In the genomic region with DNA sequence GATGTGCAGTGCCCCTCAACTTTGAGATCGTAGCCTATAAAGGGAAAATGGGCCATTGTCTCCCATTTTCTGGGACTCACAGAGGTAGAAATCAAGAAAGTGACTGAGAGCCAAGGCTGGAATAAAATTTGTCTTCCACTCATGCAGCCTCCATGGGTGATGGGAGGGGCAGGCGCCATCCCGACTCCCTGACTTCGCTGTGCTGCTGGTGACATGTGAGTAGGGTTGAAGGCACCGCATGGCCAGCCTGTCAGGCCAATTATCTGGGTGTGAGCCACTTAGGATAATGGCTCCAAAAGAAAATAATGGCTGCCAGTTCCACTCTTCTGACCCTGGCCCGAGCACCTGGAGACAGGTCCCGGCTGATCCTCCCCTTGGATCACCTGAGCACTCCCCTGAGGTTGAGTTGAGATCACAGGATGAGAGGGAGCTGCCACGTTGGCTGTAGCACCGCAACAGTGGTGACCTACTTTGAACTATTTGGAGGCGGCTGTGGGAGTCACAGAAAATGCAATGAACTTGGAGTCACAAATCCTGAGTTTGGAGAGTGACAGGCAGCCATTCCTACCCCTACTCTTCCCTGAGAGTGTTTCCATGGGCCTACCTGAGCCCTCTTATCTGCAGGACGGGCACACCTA, we compare ENCODE assay signal across 20 cellular contexts. TPM values are rescaled to one million over a fixed set of nuclear protein-coding genes. Genes with fewer than 3 reads are reported as not detected.
A peak's percentile ranks its signal among the peaks of the same experiment; 100 is the strongest.
DNase-seq lines count a peak whose midpoint lies in the region; ATAC-seq and TF ChIP-seq lines count a peak whose summit lies in the region.
"Had no signal": no experiment of that assay in that cellular context is flagged by ENCODE, and none has a peak within 500 bp of the region (broad histone marks: within the 10 kb centered on the region; RNA-seq: fewer than 3 reads in every experiment).

No MANE protein-coding gene starts in this region.

- no peaks in the 10 kb centered on the region for H3K9me3 ChIP-seq in A673 (ENCODE audit: low read depth, low read length, poor library complexity, severe bottlenecking)
- H3K9me3 ChIP-seq in endodermal cell (ENCODE audit: control insufficient read depth, low read length), result no peaks in the 10 kb centered on the region
- H3K9me3 ChIP-seq in neural progenitor cell (ENCODE audit: low read depth), result no peaks in the 10 kb centered on the region
- H3K9me3 ChIP-seq: breast epithelium, upper lobe of left lung had no signal

- H3K4me2 ChIP-seq in neural progenitor cell, result no peak overlapping the region

- H3K9me3 Mint-ChIP-seq in endodermal cell, result no peaks in the 10 kb centered on the region
- H3K9me3 Mint-ChIP-seq in nephron, result no peaks in the 10 kb centered on the region
- no peaks in the 10 kb centered on the region for H3K9me3 Mint-ChIP-seq in activated T-helper 1 cell treated with anti-CD3 and anti-CD28 coated beads, Interleukin-12 subunit alpha, Interleukin-12 subunit beta, Interleukin-2, Interleukin-4 antibody, amounts not matched to agents 30 ng/mL and 10 ng/mL and 1 ng/mL, durations not matched to agents 14 hours and 24 hours and 36 hours
- H3K9me3 Mint-ChIP-seq in neural progenitor cell, result peaks cover 4% of the 10 kb centered on the region
- H3K9me3 Mint-ChIP-seq: activated naive CD8-positive, alpha-beta T cell treated with anti-CD3 and anti-CD28 coated beads, Interleukin-2, amount 50 U/mL, for 24 hours; activated T-helper 2 cell treated with anti-CD3 and anti-CD28 coated beads, Interferon-gamma antibody, Interleukin-2, Interleukin-4, amounts not matched to agents 10 μg/mL and 5 μg/mL and 100 μg/mL, durations not matched to agents 14 hours and 24 hours and 36 hours; natural killer cell treated with Interleukin-12 subunit alpha and Interleukin-12 subunit beta and Interleukin-15 and Interleukin-18, amount 100 ng/mL, for 72 hours had no signal

- no peaks in the 10 kb centered on the region for H3K79me2 ChIP-seq in neural progenitor cell (ENCODE audit: low read depth)

- no peak for ATAC-seq in GM21717 (IDR thresholded peaks at IDR 0.05; ENCODE audit: unreplicated experiment)
- ATAC-seq: activated naive CD8-positive, alpha-beta T cell treated with anti-CD3 and anti-CD28 coated beads, Interleukin-2, amount 50 U/mL, for 24 hours; natural killer cell treated with Interleukin-12 subunit alpha and Interleukin-12 subunit beta and Interleukin-15 and Interleukin-18, amount 100 ng/mL, for 72 hours had no signal

- no peak overlapping the region for H2AFZ ChIP-seq in neural progenitor cell (replicated peaks)

- intact Hi-C loops in A673 (cut with micrococcal nuclease; ENCODE audit: unreplicated experiment), result loop anchor here (5.0 kb wide), 1 partner anchor 131 kb away; the partner anchor contains the start of gene COG2
- intact Hi-C loops in activated T-helper 1 cell treated with anti-CD3 and anti-CD28 coated beads, Interleukin-12 subunit alpha, Interleukin-12 subunit beta, Interleukin-2, Interleukin-4 antibody, amounts not matched to agents 30 ng/mL and 10 ng/mL and 1 ng/mL, durations not matched to agents 14 hours and 24 hours and 36 hours (cut with micrococcal nuclease), result no loop called here

- no peaks in the 10 kb centered on the region for H4K20me1 ChIP-seq in neural progenitor cell (ENCODE audit: low read depth)

- H3K27ac Mint-ChIP-seq in endodermal cell, result no peak overlapping the region
- peak overlapping the region in 2 of 3 experiments; percentile 14 to 44 for H3K27ac Mint-ChIP-seq in nephron
- H3K27ac Mint-ChIP-seq in activated T-helper 1 cell treated with anti-CD3 and anti-CD28 coated beads, Interleukin-12 subunit alpha, Interleukin-12 subunit beta, Interleukin-2, Interleukin-4 antibody, amounts not matched to agents 30 ng/mL and 10 ng/mL and 1 ng/mL, durations not matched to agents 14 hours and 24 hours and 36 hours, result no peak overlapping the region
- H3K27ac Mint-ChIP-seq in neural progenitor cell, result no peak overlapping the region
- H3K27ac Mint-ChIP-seq: activated naive CD8-positive, alpha-beta T cell treated with anti-CD3 and anti-CD28 coated beads, Interleukin-2, amount 50 U/mL, for 24 hours; activated T-helper 2 cell treated with anti-CD3 and anti-CD28 coated beads, Interferon-gamma antibody, Interleukin-2, Interleukin-4, amounts not matched to agents 10 μg/mL and 5 μg/mL and 100 μg/mL, durations not matched to agents 14 hours and 24 hours and 36 hours; CD4-positive, alpha-beta memory T cell; memory B cell; natural killer cell treated with Interleukin-12 subunit alpha and Interleukin-12 subunit beta and Interleukin-15 and Interleukin-18, amount 100 ng/mL, for 72 hours had no signal

- TF ChIP-seq CTCF in A673 (conservative IDR thresholded peaks at IDR 0.05; ENCODE audit: low read depth, low read length) (0 out of 2 replicates have a peak, but pooled peaks have one; percentile 4), endodermal cell (conservative IDR thresholded peaks at IDR 0.05) (peak; percentile 10), nephron (IDR thresholded peaks at IDR 0.05; ENCODE audit: unreplicated experiment in 3 of 3) (no peak), neural progenitor cell (IDR thresholded peaks at IDR 0.05) (no peak)

- H3K27ac ChIP-seq in A673 (ENCODE audit: low read depth, low read length, poor library complexity, severe bottlenecking), result no peak overlapping the region
- H3K27ac ChIP-seq in endodermal cell (ENCODE audit: low read depth, low read length), result no peak overlapping the region
- no peak overlapping the region for H3K27ac ChIP-seq in neural progenitor cell
- H3K27ac ChIP-seq: breast epithelium had no signal

- no peak for DNase-seq in A673 (ENCODE audit: low spot score)
- peak; percentile 63 for DNase-seq in NCI-H748 (lab: John Stamatoyannopoulos, UW; ENCODE audit: unreplicated experiment)
- DNase-seq in endodermal cell, result no peak
- DNase-seq in activated T-helper 1 cell treated with anti-CD3 and anti-CD28 coated beads, Interleukin-12 subunit alpha, Interleukin-12 subunit beta, Interleukin-2, Interleukin-4 antibody, amounts not matched to agents 30 ng/mL and 10 ng/mL and 1 ng/mL, durations not matched to agents 14 hours and 24 hours and 36 hours (ENCODE audit: low spot score), result no peak
- DNase-seq in dedifferentiated amniotic fluid mesenchymal stem cell (ENCODE audit: extremely low spot score), result no peak
- no peak for DNase-seq in neural progenitor cell (ENCODE audit: low spot score)
- DNase-seq: activated CD4-positive, CD25-positive, alpha-beta regulatory T cell treated with anti-CD3 and anti-CD28 coated beads, Interleukin-2, amount 50 U/mL, for 72 hours; activated naive CD8-positive, alpha-beta T cell treated with anti-CD3 and anti-CD28 coated beads, Interleukin-2, amount 50 U/mL, for 24 hours; CD4-positive, alpha-beta memory T cell; DND-41; stimulated activated naive CD4-positive, alpha-beta T cell; upper lobe of left lung had no signal

- BruUV-seq in A673 (replicated peaks; lab: Mats Ljungman, UMichigan), result no TSS peak

- H3K4me1 ChIP-seq in A673 (ENCODE audit: insufficient read depth, low read length, poor library complexity, severe bottlenecking), result no peaks in the 10 kb centered on the region
- no peaks in the 10 kb centered on the region for H3K4me1 ChIP-seq in endodermal cell (ENCODE audit: control insufficient read depth, insufficient read depth, low read length)
- no peaks in the 10 kb centered on the region for H3K4me1 ChIP-seq in neural progenitor cell
- H3K4me1 ChIP-seq: breast epithelium had no signal

- H3K27me3 ChIP-seq in A673 (replicated peaks; ENCODE audit: insufficient read depth, low read depth, low read length, poor library complexity) (peaks cover 9% of the 10 kb centered on the region), endodermal cell (ENCODE audit: control insufficient read depth, insufficient read depth, low read length, poor library complexity, severe bottlenecking) (no peaks in the 10 kb centered on the region), neural progenitor cell (no peaks in the 10 kb centered on the region)
- H3K27me3 ChIP-seq: breast epithelium, upper lobe of left lung had no signal

- H3K4me3 ChIP-seq in A673 (ENCODE audit: low read depth, low read length, poor library complexity, severe bottlenecking), result no peak overlapping the region
- no peak overlapping the region for H3K4me3 ChIP-seq in endodermal cell (ENCODE audit: low read length)
- no peak overlapping the region for H3K4me3 ChIP-seq in neural progenitor cell
- H3K4me3 ChIP-seq: breast epithelium, upper lobe of left lung had no signal

- H3K9ac ChIP-seq in endodermal cell (ENCODE audit: extremely low read depth, low read length, poor library complexity, severe bottlenecking), result no peak overlapping the region
- H3K9ac ChIP-seq in neural progenitor cell, result no peak overlapping the region

- H3F3A ChIP-seq in neural progenitor cell (ENCODE audit: low read depth), result no peaks in the 10 kb centered on the region

- CTCF ChIA-PET in A673 (lab: Charles Lee), result interaction anchor here (0.7 to 1.4 kb wide), 2 partner anchors 31 to 132 kb away, joined by 4 to 8 read pairs; no protein-coding TSS in a partner anchor

- H3K4me1 Mint-ChIP-seq in endodermal cell (peaks cover 1% of the 10 kb centered on the region), nephron (peaks cover 6% of the 10 kb centered on the region), neural progenitor cell (peaks cover 4% of the 10 kb centered on the region)
- no peaks in the 10 kb centered on the region for H3K4me1 Mint-ChIP-seq in activated T-helper 1 cell treated with anti-CD3 and anti-CD28 coated beads, Interleukin-12 subunit alpha, Interleukin-12 subunit beta, Interleukin-2, Interleukin-4 antibody, amounts not matched to agents 30 ng/mL and 10 ng/mL and 1 ng/mL, durations not matched to agents 14 hours and 24 hours and 36 hours (ENCODE audit: low read depth)
- H3K4me1 Mint-ChIP-seq: activated naive CD8-positive, alpha-beta T cell treated with anti-CD3 and anti-CD28 coated beads, Interleukin-2, amount 50 U/mL, for 24 hours; CD4-positive, alpha-beta memory T cell; memory B cell had no signal

- WGBS in endodermal cell (ENCODE audit: insufficient coverage in 1 of 2, insufficient read length in 1 of 2), 2 experiments, result 93% methylated on average over 11 of the region's 11 CpGs

- H3K36me3 Mint-ChIP-seq in endodermal cell (ENCODE audit: low read depth) (no peaks in the 10 kb centered on the region), nephron (ENCODE audit: low read depth) (no peaks in the 10 kb centered on the region), neural progenitor cell (no peaks in the 10 kb centered on the region)
- no peaks in the 10 kb centered on the region for H3K36me3 Mint-ChIP-seq in activated T-helper 1 cell treated with anti-CD3 and anti-CD28 coated beads, Interleukin-12 subunit alpha, Interleukin-12 subunit beta, Interleukin-2, Interleukin-4 antibody, amounts not matched to agents 30 ng/mL and 10 ng/mL and 1 ng/mL, durations not matched to agents 14 hours and 24 hours and 36 hours (ENCODE audit: low read depth)
- H3K36me3 Mint-ChIP-seq: CD4-positive, alpha-beta memory T cell; memory B cell; natural killer cell treated with Interleukin-12 subunit alpha and Interleukin-12 subunit beta and Interleukin-15 and Interleukin-18, amount 100 ng/mL, for 72 hours had no signal

- H3K4me3 Mint-ChIP-seq in endodermal cell (no peak overlapping the region), nephron (no peak overlapping the region), neural progenitor cell (no peak overlapping the region)
- no peak overlapping the region for H3K4me3 Mint-ChIP-seq in activated T-helper 1 cell treated with anti-CD3 and anti-CD28 coated beads, Interleukin-12 subunit alpha, Interleukin-12 subunit beta, Interleukin-2, Interleukin-4 antibody, amounts not matched to agents 30 ng/mL and 10 ng/mL and 1 ng/mL, durations not matched to agents 14 hours and 24 hours and 36 hours
- H3K4me3 Mint-ChIP-seq: activated naive CD8-positive, alpha-beta T cell treated with anti-CD3 and anti-CD28 coated beads, Interleukin-2, amount 50 U/mL, for 24 hours; CD4-positive, alpha-beta memory T cell; memory B cell; natural killer cell treated with Interleukin-12 subunit alpha and Interleukin-12 subunit beta and Interleukin-15 and Interleukin-18, amount 100 ng/mL, for 72 hours had no signal

- H3K36me3 ChIP-seq in A673 (ENCODE audit: insufficient read depth, low read length, poor library complexity, severe bottlenecking), result no peaks in the 10 kb centered on the region
- no peaks in the 10 kb centered on the region for H3K36me3 ChIP-seq in endodermal cell (ENCODE audit: control insufficient read depth, insufficient read depth, low read length)
- H3K36me3 ChIP-seq in neural progenitor cell, result no peaks in the 10 kb centered on the region
- H3K36me3 ChIP-seq: breast epithelium, upper lobe of left lung had no signal

- POLR2A ChIA-PET in A673 (lab: Charles Lee; ENCODE audit: low non-redundant PET), result no interaction called here

- H3K27me3 Mint-ChIP-seq in endodermal cell (ENCODE audit: insufficient read depth) (peaks cover 10% of the 10 kb centered on the region), nephron (ENCODE audit: low read depth) (peaks cover 14% of the 10 kb centered on the region), neural progenitor cell (ENCODE audit: insufficient read depth, low read depth) (peaks cover 10% of the 10 kb centered on the region)
- H3K27me3 Mint-ChIP-seq in activated T-helper 1 cell treated with anti-CD3 and anti-CD28 coated beads, Interleukin-12 subunit alpha, Interleukin-12 subunit beta, Interleukin-2, Interleukin-4 antibody, amounts not matched to agents 30 ng/mL and 10 ng/mL and 1 ng/mL, durations not matched to agents 14 hours and 24 hours and 36 hours (ENCODE audit: insufficient read depth), result no peaks in the 10 kb centered on the region

RNA-seq across cellular contexts. Expression of gene CAPN9, which starts 26.3 kb away (rescaled TPM):
- total RNA-seq in A673 (2021) (not detected in 2 replicates), endodermal cell (1 to 10 TPM; 1.1 TPM), neural progenitor cell (ENCODE audit: low replicate concordance) (0.15 and 0.19 TPM in 2 replicates)
- polyA plus RNA-seq in endodermal cell (2013, experiment 1 of 2), result 0.93 TPM
- 0.33 TPM for polyA plus RNA-seq in endodermal cell (2013, experiment 2 of 2)
- total RNA-seq in activated T-helper 1 cell treated with anti-CD3 and anti-CD28 coated beads, Interleukin-12 subunit alpha, Interleukin-12 subunit beta, Interleukin-2, Interleukin-4 antibody, amounts not matched to agents 30 ng/mL and 10 ng/mL and 1 ng/mL, durations not matched to agents 14 hours and 24 hours and 36 hours, result not detected in 2 replicates
- total RNA-seq: activated CD8-positive, alpha-beta memory T cell treated with anti-CD3 and anti-CD28 coated beads for 36 hours; activated T-helper 2 cell treated with anti-CD3 and anti-CD28 coated beads, Interferon-gamma antibody, Interleukin-2, Interleukin-4, amounts not matched to agents 10 μg/mL and 5 μg/mL and 100 μg/mL, durations not matched to agents 14 hours and 24 hours and 36 hours; CD4-positive, alpha-beta memory T cell; M059J; natural killer cell treated with Interleukin-12 subunit alpha and Interleukin-12 subunit beta and Interleukin-15 and Interleukin-18, amount 100 ng/mL, for 72 hours had no signal

RNA-seq across cellular contexts. Expression of gene AGT, which starts 59.6 kb away (rescaled TPM):
- 0.13 TPM in 1 of 2 replicates, not detected in the other for total RNA-seq in A673 (2021)
- not detected for total RNA-seq in endodermal cell
- 0.82 TPM for polyA plus RNA-seq in endodermal cell (2013, experiment 1 of 2)
- 0.21 TPM for polyA plus RNA-seq in endodermal cell (2013, experiment 2 of 2)
- not detected in 2 replicates for total RNA-seq in activated T-helper 1 cell treated with anti-CD3 and anti-CD28 coated beads, Interleukin-12 subunit alpha, Interleukin-12 subunit beta, Interleukin-2, Interleukin-4 antibody, amounts not matched to agents 30 ng/mL and 10 ng/mL and 1 ng/mL, durations not matched to agents 14 hours and 24 hours and 36 hours
- 0.15 and 0.80 TPM in 2 replicates for total RNA-seq in neural progenitor cell (ENCODE audit: low replicate concordance)
- total RNA-seq: activated CD8-positive, alpha-beta memory T cell treated with anti-CD3 and anti-CD28 coated beads for 36 hours; activated T-helper 2 cell treated with anti-CD3 and anti-CD28 coated beads, Interferon-gamma antibody, Interleukin-2, Interleukin-4, amounts not matched to agents 10 μg/mL and 5 μg/mL and 100 μg/mL, durations not matched to agents 14 hours and 24 hours and 36 hours; CD4-positive, alpha-beta memory T cell; M059J; natural killer cell treated with Interleukin-12 subunit alpha and Interleukin-12 subunit beta and Interleukin-15 and Interleukin-18, amount 100 ng/mL, for 72 hours had no signal
- polyA plus RNA-seq: CD4-positive, alpha-beta memory T cell had no signal

Comparison
In these comparisons a context has a peak if more than half of its experiments do, and no peak if none do; other contexts are left out.
1. CTCF ChIP-seq: peak in A673 (single experiment) and endodermal cell (single experiment); none in nephron (0 of 3) and neural progenitor cell (single experiment).
2. H3K27ac Mint-ChIP-seq: peak in nephron (2 of 3); none in endodermal cell (single experiment), activated T-helper 1 cell treated with anti-CD3 and anti-CD28 coated beads, Interleukin-12 subunit alpha, Interleukin-12 subunit beta, Interleukin-2, Interleukin-4 antibody, amounts not matched to agents 30 ng/mL and 10 ng/mL and 1 ng/mL, durations not matched to agents 14 hours and 24 hours and 36 hours (single experiment) and neural progenitor cell (single experiment).